ENCODE assay signal across 13 cellular contexts in the genomic region with DNA sequence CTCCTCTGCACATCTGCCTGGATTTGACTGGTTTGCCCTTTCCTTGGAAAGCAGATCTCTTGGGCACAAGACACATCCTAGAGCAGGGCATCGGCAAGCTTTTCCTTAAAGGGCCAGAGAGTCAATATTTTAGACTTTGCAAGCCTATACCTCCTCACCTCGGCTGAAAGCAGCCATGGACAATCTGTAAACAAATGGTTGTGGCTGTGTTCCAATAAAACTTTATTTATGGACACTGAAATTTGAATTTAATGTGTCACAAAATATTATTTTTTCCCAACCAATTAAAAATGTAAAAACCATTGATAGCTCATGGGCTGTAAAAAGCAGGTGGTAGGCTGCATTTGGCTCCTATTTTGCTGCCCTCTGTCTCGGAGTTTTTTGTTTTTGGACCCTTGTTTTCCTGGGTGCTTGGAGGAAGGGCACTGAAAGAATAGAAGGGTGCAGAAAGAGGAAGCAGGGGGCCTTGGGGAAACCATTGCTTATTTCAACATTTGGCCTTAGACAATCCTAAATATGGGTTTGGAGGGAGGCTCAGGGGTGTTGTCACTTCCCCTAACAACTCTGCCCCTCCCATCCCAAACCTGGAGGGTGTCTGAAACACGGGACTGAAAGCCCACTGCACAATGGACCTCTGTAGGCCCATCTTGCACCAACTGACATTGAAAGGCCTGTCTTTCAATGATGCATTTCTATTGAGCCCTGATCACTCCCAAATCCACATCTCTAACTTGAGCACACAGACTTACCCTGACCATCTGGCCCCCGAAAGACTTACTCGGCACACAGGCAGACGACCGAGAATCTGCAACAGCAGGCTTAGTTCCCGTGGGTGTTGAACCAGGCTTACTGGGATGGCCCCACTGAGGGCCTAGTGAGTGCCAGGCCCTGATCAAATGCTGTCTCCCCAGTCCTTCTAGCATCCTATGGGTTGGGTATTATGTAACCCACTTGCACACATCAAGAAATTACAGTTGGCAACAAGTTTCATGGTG. TPM values are rescaled to one million over a fixed set of nuclear protein-coding genes. Genes with fewer than 3 reads are reported as not detected.
DNase-seq lines count a peak whose midpoint lies in the region; ATAC-seq, FAIRE-seq and TF ChIP-seq lines count a peak whose summit lies in the region.
"Had no signal": no experiment of that assay in that cellular context is flagged by ENCODE, and none has a peak within 500 bp of the region (broad histone marks: within the 10 kb centered on the region; RNA-seq: fewer than 3 reads in every experiment).

No MANE protein-coding gene starts in this region.

- intact Hi-C loops in HepG2 (cut with micrococcal nuclease; ENCODE audit: unreplicated experiment), result no loop called here

- in situ Hi-C loops in HepG2 (cut with HindIII; ENCODE audit: extremely low pct_ligation_motif_present, low pct_unique_long_range_greater_than_20kb), result loop anchor here (5.0 kb wide), 1 partner anchor 249 kb away; no protein-coding TSS in a partner anchor

- DNase-seq in Ammon's horn (ENCODE audit: low spot score) (peak; percentile 53), HepG2 (ENCODE audit: low spot score) (no peak), GOT3 (lab: John Stamatoyannopoulos, UW) (no peak), NCI-H446 treated with DMSO at 0.1 percent for 48 hours (lab: John Stamatoyannopoulos, UW) (no peak), foreskin fibroblast (no peak)
- DNase-seq: anterior cingulate cortex, GDM1, posterior cingulate gyrus, SHP77 had no signal

- no peak for TF ChIP-seq RAD21 in HepG2 (CRISPR knock-in tag; IDR thresholded peaks at IDR 0.05)

- BruUV-seq in HepG2 (replicated peaks; lab: Mats Ljungman, UMichigan), result no TSS peak

- TF ChIP-seq EP300 in HepG2 (IDR thresholded peaks at IDR 0.05; ENCODE audit: low read depth in 2 of 2, low read length in 2 of 2) (no peak), HepG2 (CRISPR knock-in tag; IDR thresholded peaks at IDR 0.05; ENCODE audit: borderline replicate concordance) (no peak)

- H3K27ac ChIP-seq in DOHH2 (ENCODE audit: low read depth, low read length) (peak overlapping the region; percentile 27), OCI-LY3 (ENCODE audit: low read length) (peak overlapping the region; percentile 47), HepG2 (ENCODE audit: extremely low read length, insufficient read depth, low read length) (no peak overlapping the region)
- H3K27ac ChIP-seq: VCaP had no signal

- no peak overlapping the region for H2AFZ ChIP-seq in OCI-LY3 (ENCODE audit: low read depth, low read length)
- no peak overlapping the region for H2AFZ ChIP-seq in HepG2 (ENCODE audit: low read length)

- H3K27me3 ChIP-seq in DOHH2 (ENCODE audit: control insufficient read depth, low read length) (no peaks in the 10 kb centered on the region), OCI-LY3 (ENCODE audit: low read depth, low read length) (no peaks in the 10 kb centered on the region), HepG2 (ENCODE audit: control insufficient read depth in 1 of 2, insufficient read depth in 2 of 2, low read length in 2 of 2) (no peaks in the 10 kb centered on the region)

- CTCF ChIA-PET in HepG2 (lab: Yijun Ruan, JAX; ENCODE audit: low intra/inter-chr PET ratio, low total read pairs), result no interaction called here

- POLR2A ChIA-PET in HepG2 (lab: Yijun Ruan, JAX), result no interaction called here

- TF ChIP-seq CTCF in DOHH2 (IDR thresholded peaks at IDR 0.05; ENCODE audit: low read depth, low read length, poor library complexity, severe bottlenecking) (no peak), OCI-LY3 (IDR thresholded peaks at IDR 0.05; ENCODE audit: low read depth, low read length) (no peak), HepG2 (CRISPR knock-in tag; IDR thresholded peaks at IDR 0.05) (no peak), foreskin fibroblast (IDR thresholded peaks at IDR 0.05; ENCODE audit: low read depth, low read length) (no peak)

- H3K4me1 ChIP-seq in DOHH2 (ENCODE audit: control insufficient read depth, low read length) (peaks cover 61% of the 10 kb centered on the region), OCI-LY3 (ENCODE audit: low read length) (peaks cover 33% of the 10 kb centered on the region), HepG2 (ENCODE audit: insufficient read depth, low read length) (peaks cover 36% of the 10 kb centered on the region)

- H4K20me1 ChIP-seq in DOHH2 (ENCODE audit: control insufficient read depth, insufficient read depth, low read depth, low read length) (no peaks in the 10 kb centered on the region), OCI-LY3 (ENCODE audit: insufficient read depth, low read length) (no peaks in the 10 kb centered on the region), HepG2 (ENCODE audit: insufficient read depth, low read length) (no peaks in the 10 kb centered on the region)

- no peaks in the 10 kb centered on the region for H3K9me2 ChIP-seq in DOHH2 (replicated peaks; ENCODE audit: control insufficient read depth, low read length)

- H3K9ac ChIP-seq in OCI-LY3 (ENCODE audit: low read length) (peak overlapping the region; percentile 5; the same call in 1 of the 2 replicates), HepG2 (ENCODE audit: insufficient read depth, low read depth, low read length) (no peak overlapping the region)

- no peak for ATAC-seq in HepG2
- ATAC-seq in HG03439 (IDR thresholded peaks at IDR 0.05; ENCODE audit: unreplicated experiment), result no peak

- H3K36me3 ChIP-seq in DOHH2 (ENCODE audit: control insufficient read depth, low read length) (peaks cover 33% of the 10 kb centered on the region), OCI-LY3 (replicated peaks; ENCODE audit: low read depth, low read length) (peaks cover 6% of the 10 kb centered on the region), HepG2 (replicated peaks in 1 of 2; ENCODE audit: control insufficient read depth in 1 of 2, insufficient read depth in 2 of 2, low read length in 2 of 2) (peaks cover 0 to 11% of the 10 kb centered on the region in 2 experiments; a peak in 2 of 5 replicates)

- no peak for FAIRE-seq in HepG2 (lab: Jason Lieb, UNC)

- TF ChIP-seq POLR2A in HepG2 (IDR thresholded peaks at IDR 0.05; ENCODE audit: insufficient read depth in 1 of 2, low read depth in 2 of 2, low read length in 2 of 2), result no peak

- no peaks in the 10 kb centered on the region for H3K9me3 ChIP-seq in DOHH2 (ENCODE audit: control insufficient read depth, insufficient read depth, low read length)
- no peaks in the 10 kb centered on the region for H3K9me3 ChIP-seq in OCI-LY3 (ENCODE audit: insufficient read depth, low read length)
- no peaks in the 10 kb centered on the region for H3K9me3 ChIP-seq in HepG2 (ENCODE audit: low read length)

- peak overlapping the region; percentile 61 for H3K4me2 ChIP-seq in DOHH2 (ENCODE audit: low read length)
- peak overlapping the region; percentile 34 for H3K4me2 ChIP-seq in OCI-LY3 (ENCODE audit: low read length)
- H3K4me2 ChIP-seq in HepG2 (ENCODE audit: low read depth, low read length), result no peak overlapping the region

- H3K4me3 ChIP-seq in DOHH2 (ENCODE audit: low read length), result peak overlapping the region; percentile 52
- H3K4me3 ChIP-seq in OCI-LY3 (ENCODE audit: low read length), result no peak overlapping the region
- H3K4me3 ChIP-seq in HepG2 (replicated peaks in 1 of 3; ENCODE audit: insufficient read depth in 1 of 3, low read depth in 2 of 3, low read length in 3 of 3), result no peak overlapping the region
- H3K4me3 ChIP-seq in foreskin fibroblast (ENCODE audit: low read depth in 1 of 2, low read length in 2 of 2), result no peak overlapping the region

- 95% methylated on average over 9 of the region's 9 CpGs for WGBS in HepG2 (ENCODE audit: low lambda C conversion rate)

- H3F3A ChIP-seq in DOHH2 (ENCODE audit: control insufficient read depth, insufficient read depth), result peaks cover 19% of the 10 kb centered on the region

- H3K79me2 ChIP-seq in DOHH2 (ENCODE audit: control insufficient read depth, low read length), result peaks cover 2% of the 10 kb centered on the region; the same call in 1 of the 2 replicates
- peaks cover under 1% of the 10 kb centered on the region; the same call in 1 of the 2 replicates for H3K79me2 ChIP-seq in OCI-LY3 (ENCODE audit: low read length)
- no peaks in the 10 kb centered on the region for H3K79me2 ChIP-seq in HepG2 (ENCODE audit: insufficient read depth, low read length)

TF ChIP-seq in HepG2, 621 proteins besides CTCF, POLR2A, EP300 and RAD21 (continues in another document):
- no peak for TF ChIP-seq FOXO1 (CRISPR knock-in tag; IDR thresholded peaks at IDR 0.05)

RNA-seq across cellular contexts. Expression of gene ZFP36L2, which starts 7.1 kb away (rescaled TPM):
- 21.8 and 32.5 TPM in 2 replicates for total RNA-seq in HepG2 (2016; rRNA removed; fragmentation: Illumina TruSeq; extraction: Trizol)
- 10.9 and 11.1 TPM in 2 replicates for total RNA-seq in HepG2 (2016; cell fraction: cytosol; rRNA removed; fragmentation: Illumina TruSeq; extraction: Trizol; ENCODE audit: low read depth)
- total RNA-seq in HepG2 (2016; cell fraction: insoluble cytoplasmic fraction; rRNA removed; fragmentation: Illumina TruSeq; extraction: Trizol), result 20.7 and 30.7 TPM in 2 replicates
- 45.2 and 45.6 TPM in 2 replicates for total RNA-seq in HepG2 (2016; cell fraction: membrane; rRNA removed; fragmentation: Illumina TruSeq; extraction: Trizol)
- total RNA-seq in HepG2 (2016; cell fraction: nucleus; rRNA removed; fragmentation: Illumina TruSeq; extraction: Trizol), result 28.9 and 31.5 TPM in 2 replicates
- polyA plus RNA-seq in HepG2 (2011; rRNA removed), result 11.2 and 12.5 TPM in 2 replicates
- 6.8 and 9.1 TPM in 2 replicates for polyA plus RNA-seq in HepG2 (2011; cell fraction: cytosol; rRNA removed)
- polyA plus RNA-seq in HepG2 (2011; cell fraction: nucleus; rRNA removed), result 13.5 and 16.7 TPM in 2 replicates
- 52.4 and 60.8 TPM in 2 replicates for polyA plus RNA-seq in HepG2 (2012)
- 10.6 and 12.4 TPM in 2 replicates for polyA plus RNA-seq in HepG2 (2016; cell fraction: cytosol; fragmentation: Illumina TruSeq; extraction: Trizol; ENCODE audit: low read depth)
- 78.1 and 90.4 TPM in 2 replicates for polyA plus RNA-seq in HepG2 (2016; cell fraction: insoluble cytoplasmic fraction; fragmentation: Illumina TruSeq; extraction: Trizol; ENCODE audit: low read depth)
- polyA plus RNA-seq in HepG2 (2016; cell fraction: membrane; fragmentation: Illumina TruSeq; extraction: Trizol; ENCODE audit: low read depth), result 44.3 and 47.5 TPM in 2 replicates
- 95.3 and 99.0 TPM in 2 replicates for polyA plus RNA-seq in HepG2 (2016; cell fraction: nucleus; fragmentation: Illumina TruSeq; extraction: Trizol; ENCODE audit: insufficient read depth, low read depth)
- polyA minus RNA-seq in HepG2 (2011; rRNA and poly(A)+ RNA removed; ENCODE audit: low replicate concordance), result 3.9 and 12.4 TPM in 2 replicates
- polyA minus RNA-seq in HepG2 (2011; cell fraction: cytosol; rRNA and poly(A)+ RNA removed), result 25.5 and 27.1 TPM in 2 replicates
- polyA minus RNA-seq in HepG2 (2011; cell fraction: nucleus; rRNA and poly(A)+ RNA removed), result 10.1 and 12.1 TPM in 2 replicates
